Comparison of ENCODE assay signal across 8 cellular contexts in the genomic region with DNA sequence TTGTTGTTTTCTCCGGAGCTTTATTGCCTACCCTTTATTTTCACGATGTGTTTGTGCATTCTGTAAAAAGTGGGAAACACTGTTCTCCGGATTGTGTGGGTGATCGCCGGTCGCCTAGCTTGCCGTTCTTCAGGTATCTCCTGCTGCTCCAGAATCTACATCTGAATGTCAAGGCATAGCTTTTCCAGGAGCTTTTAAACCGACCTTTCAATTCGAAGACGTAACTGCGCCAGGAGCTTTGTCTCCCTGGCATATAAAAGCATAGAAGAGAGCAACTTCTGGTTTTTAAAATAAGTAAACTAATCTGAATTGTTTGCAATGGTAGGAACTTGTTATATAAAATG.
DNase-seq lines count a peak whose midpoint lies in the region; ATAC-seq and TF ChIP-seq lines count a peak whose summit lies in the region.

No MANE protein-coding gene starts in this region.

- H4K20me1 ChIP-seq in IMR-90 (ENCODE audit: insufficient read depth, low read length), result no peaks in the 10 kb centered on the region

- 0 out of 3 replicates have a peak overlapping the region, but pooled peaks have one; percentile 5 for H2BK15ac ChIP-seq in IMR-90 (ENCODE audit: low read depth, low read length)

- 2% methylated on average over 5 of the region's 11 CpGs; no CpG with 5 or more reads in 1 of the 2 experiments for WGBS in IMR-90 (ENCODE audit: extremely low coverage in 2 of 2, insufficient read length in 1 of 2), 2 experiments
- WGBS in body of pancreas, 2 donors, result 3 to 4% methylated on average over 11 of the region's 11 CpGs

- H3K27ac Mint-ChIP-seq in stimulated activated naive CD8-positive, alpha-beta T cell treated with anti-CD3 and anti-CD28 coated beads, Interleukin-15, amount 100 ng/mL, for 72 hours, result peak overlapping the region; percentile 94 to 99

- TF ChIP-seq RAD21 in IMR-90 (IDR thresholded peaks at IDR 0.05; ENCODE audit: low read length), result no peak

- peak overlapping the region; percentile 86 to 91 for H3K4me3 Mint-ChIP-seq in stimulated activated naive CD8-positive, alpha-beta T cell treated with anti-CD3 and anti-CD28 coated beads, Interleukin-15, amount 100 ng/mL, for 72 hours

- ATAC-seq in IMR-90 (ENCODE audit: low read depth) (peak; percentile 38), body of pancreas (peak; percentile 54), GM21515 (IDR thresholded peaks at IDR 0.05; ENCODE audit: unreplicated experiment) (no peak)
- no peak for ATAC-seq in stimulated activated naive CD8-positive, alpha-beta T cell treated with anti-CD3 and anti-CD28 coated beads, Interleukin-15, amount 100 ng/mL, for 72 hours

- H3K9me3 ChIP-seq in IMR-90 (ENCODE audit: control insufficient read depth, insufficient read depth, low read length) (no peaks in the 10 kb centered on the region), body of pancreas (no peaks in the 10 kb centered on the region)

- no peak for TF ChIP-seq CTCF in IMR-90 (conservative IDR thresholded peaks at IDR 0.05; ENCODE audit: low read depth, low read length)
- no peak for TF ChIP-seq CTCF in body of pancreas (IDR thresholded peaks at IDR 0.05)
- no peak for TF ChIP-seq CTCF in kidney epithelial cell (IDR thresholded peaks at IDR 0.05; ENCODE audit: insufficient read depth, low read length, poor library complexity, severe bottlenecking)

- no peaks in the 10 kb centered on the region for H3K79me1 ChIP-seq in IMR-90 (ENCODE audit: low read depth in 1 of 2, low read length in 2 of 2)

- peak overlapping the region; percentile 35 for H4K5ac ChIP-seq in IMR-90 (ENCODE audit: low read depth, low read length)

- peak overlapping the region; percentile 40; the same call in 1 of the 2 replicates for H3K18ac ChIP-seq in IMR-90 (ENCODE audit: low read depth, low read length)

- POLR2A ChIA-PET in IMR-90 (lab: Charles Lee; ENCODE audit: unreplicated experiment), result interaction anchor here (0.6 to 2.6 kb wide), 7 partner anchors 12 to 89 kb away, joined by 3 to 17 read pairs (median 5); a partner anchor contains a TSS

- CTCF ChIA-PET in IMR-90 (lab: Yijun Ruan, JAX), result interaction anchor here (0.7 to 1.4 kb wide), 4 partner anchors 9 to 14 kb away, joined by 3 to 5 read pairs (median 4); a partner anchor contains a TSS

- peak overlapping the region; percentile 67 for H3K4ac ChIP-seq in IMR-90 (ENCODE audit: low read depth, low read length)

- no peaks in the 10 kb centered on the region for H3K27me3 Mint-ChIP-seq in stimulated activated naive CD8-positive, alpha-beta T cell treated with anti-CD3 and anti-CD28 coated beads, Interleukin-15, amount 100 ng/mL, for 72 hours

- dilution Hi-C loops in IMR-90 (cut with HindIII; ENCODE audit: low sequenced_read_pairs, unreplicated experiment), result no loop called here

- H3K4me2 ChIP-seq in IMR-90 (ENCODE audit: low read depth, low read length), result peak overlapping the region; percentile 70

- H3K4me1 ChIP-seq in IMR-90 (ENCODE audit: control insufficient read depth, insufficient read depth, low read length), result no peaks in the 10 kb centered on the region; the same call in 1 of the 2 replicates
- H3K4me1 ChIP-seq in body of pancreas, result peaks cover 12% of the 10 kb centered on the region

- 0 out of 2 replicates have a peak, but pooled peaks cover 5% of the 10 kb centered on the region for H3K9me1 ChIP-seq in IMR-90 (ENCODE audit: insufficient read depth, low read length)

- H2BK5ac ChIP-seq in IMR-90 (ENCODE audit: low read depth, low read length, poor library complexity, severe bottlenecking), result peak overlapping the region; percentile 78

- H4K8ac ChIP-seq in IMR-90 (ENCODE audit: low read depth in 2 of 2, low read length in 2 of 2), result peak overlapping the region; percentile 10 to 14; a peak in 1 of 4 replicates

- TF ChIP-seq POLR2A in IMR-90 (IDR thresholded peaks at IDR 0.05; ENCODE audit: low read depth, low read length) (no peak), body of pancreas (IDR thresholded peaks at IDR 0.05) (no peak)

- peak overlapping the region; percentile 84 for H2AFZ ChIP-seq in IMR-90 (replicated peaks; ENCODE audit: low read length, poor library complexity)

- H3K14ac ChIP-seq in IMR-90 (replicated peaks; ENCODE audit: low read depth, low read length), result no peak overlapping the region

- H3K27me3 ChIP-seq in IMR-90 (ENCODE audit: control insufficient read depth, insufficient read depth, low read length) (no peaks in the 10 kb centered on the region), body of pancreas (no peaks in the 10 kb centered on the region), kidney epithelial cell (ENCODE audit: control insufficient read depth, insufficient read depth, low read length) (no peaks in the 10 kb centered on the region)

- in situ Hi-C loops in IMR-90 (cut with MboI; ENCODE audit: low sequenced_read_pairs), result loop anchor here (25.0 kb wide), 1 partner anchor 954 kb away; a partner anchor contains a TSS

- peak overlapping the region; percentile 4; the same call in 1 of the 2 replicates for H3K9ac ChIP-seq in IMR-90 (ENCODE audit: low read depth, low read length)

- H3K36me3 ChIP-seq in IMR-90 (ENCODE audit: control insufficient read depth, insufficient read depth, low read length) (no peaks in the 10 kb centered on the region), body of pancreas (replicated peaks in 1 of 2; ENCODE audit: insufficient read depth in 1 of 2, low read depth in 2 of 2) (no peaks in the 10 kb centered on the region), kidney epithelial cell (ENCODE audit: control insufficient read depth, insufficient read depth, low read length) (no peaks in the 10 kb centered on the region)

- H3K27ac ChIP-seq in IMR-90 (ENCODE audit: insufficient read depth, low read length), result peak overlapping the region; percentile 30
- peak overlapping the region in 3 of 4 donors; percentile 78 to 79 (median 79) for H3K27ac ChIP-seq in body of pancreas

- BruUV-seq in IMR-90 (replicated peaks; lab: Mats Ljungman, UMichigan), result no TSS peak

- H2AK5ac ChIP-seq in IMR-90 (ENCODE audit: low read depth, low read length), result no peak overlapping the region

- peak overlapping the region; percentile 40; the same call in 1 of the 2 replicates for H4K91ac ChIP-seq in IMR-90 (ENCODE audit: insufficient read depth, low read depth, low read length)

- peak overlapping the region; percentile 84 for H2BK120ac ChIP-seq in IMR-90 (ENCODE audit: low read depth, low read length)

- intact Hi-C loops in IMR-90 (cut with micrococcal nuclease), result no loop called here
- intact Hi-C loops in body of pancreas (cut with DNase I), result no loop called here

- no peaks in the 10 kb centered on the region for H3K9me3 Mint-ChIP-seq in stimulated activated naive CD8-positive, alpha-beta T cell treated with anti-CD3 and anti-CD28 coated beads, Interleukin-15, amount 100 ng/mL, for 72 hours

- peaks cover 49% of the 10 kb centered on the region for H3K4me1 Mint-ChIP-seq in stimulated activated naive CD8-positive, alpha-beta T cell treated with anti-CD3 and anti-CD28 coated beads, Interleukin-15, amount 100 ng/mL, for 72 hours

- peak overlapping the region; percentile 78 for H3K23ac ChIP-seq in IMR-90 (ENCODE audit: low read depth, low read length)

- H2AK9ac ChIP-seq in IMR-90 (replicated peaks; ENCODE audit: low read depth, low read length, poor library complexity), result no peak overlapping the region

- peak overlapping the region; percentile 68 for H2BK20ac ChIP-seq in IMR-90 (ENCODE audit: low read depth, low read length)

- H3K4me3 ChIP-seq in IMR-90 (ENCODE audit: insufficient read depth, low read depth, low read length) (peak overlapping the region; percentile 40; the same call in 1 of the 2 replicates), body of pancreas (peak overlapping the region; percentile 14 to 27), kidney epithelial cell (ENCODE audit: low read depth, low read length) (peak overlapping the region; percentile 10)

- DNase-seq in IMR-90 (no peak), body of pancreas (no peak), kidney epithelial cell (ENCODE audit: low read depth) (no peak), glomerular visceral epithelial cell (ENCODE audit: extremely low spot score) (no peak), mesenteric fat pad (ENCODE audit: low spot score) (no peak), NOMO-1 (lab: John Stamatoyannopoulos, UW; ENCODE audit: unreplicated experiment in 2 of 2) (no peak)
- DNase-seq in stimulated activated naive CD8-positive, alpha-beta T cell treated with anti-CD3 and anti-CD28 coated beads, Interleukin-15, amount 100 ng/mL, for 72 hours, result no peak

- 0 out of 2 replicates have a peak overlapping the region, but pooled peaks have one; percentile 12 for H3K56ac ChIP-seq in IMR-90 (ENCODE audit: extremely low read depth, insufficient read depth, low read length)

TF ChIP-seq in IMR-90, 13 proteins besides CTCF, POLR2A, EP300 and RAD21:
- TF ChIP-seq SMC3 (IDR thresholded peaks at IDR 0.05; ENCODE audit: low read depth, low read length), result no peak
- TF ChIP-seq RCOR1 (IDR thresholded peaks at IDR 0.05; ENCODE audit: insufficient replicate concordance, low read length), result no peak
- TF ChIP-seq, protein P1, sequence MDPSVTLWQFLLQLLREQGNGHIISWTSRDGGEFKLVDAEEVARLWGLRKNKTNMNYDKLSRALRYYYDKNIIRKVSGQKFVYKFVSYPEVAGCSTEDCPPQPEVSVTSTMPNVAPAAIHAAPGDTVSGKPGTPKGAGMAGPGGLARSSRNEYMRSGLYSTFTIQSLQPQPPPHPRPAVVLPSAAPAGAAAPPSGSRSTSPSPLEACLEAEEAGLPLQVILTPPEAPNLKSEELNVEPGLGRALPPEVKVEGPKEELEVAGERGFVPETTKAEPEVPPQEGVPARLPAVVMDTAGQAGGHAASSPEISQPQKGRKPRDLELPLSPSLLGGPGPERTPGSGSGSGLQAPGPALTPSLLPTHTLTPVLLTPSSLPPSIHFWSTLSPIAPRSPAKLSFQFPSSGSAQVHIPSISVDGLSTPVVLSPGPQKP (IDR thresholded peaks at IDR 0.05; ENCODE audit: borderline replicate concordance, low read depth, low read length), result no peak
- TF ChIP-seq, protein P2, sequence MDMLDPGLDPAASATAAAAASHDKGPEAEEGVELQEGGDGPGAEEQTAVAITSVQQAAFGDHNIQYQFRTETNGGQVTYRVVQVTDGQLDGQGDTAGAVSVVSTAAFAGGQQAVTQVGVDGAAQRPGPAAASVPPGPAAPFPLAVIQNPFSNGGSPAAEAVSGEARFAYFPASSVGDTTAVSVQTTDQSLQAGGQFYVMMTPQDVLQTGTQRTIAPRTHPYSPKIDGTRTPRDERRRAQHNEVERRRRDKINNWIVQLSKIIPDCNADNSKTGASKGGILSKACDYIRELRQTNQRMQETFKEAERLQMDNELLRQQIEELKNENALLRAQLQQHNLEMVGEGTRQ (IDR thresholded peaks at IDR 0.05; ENCODE audit: low read depth, low read length), result no peak
- TF ChIP-seq FOS (IDR thresholded peaks at IDR 0.05; ENCODE audit: low read depth, low read length), result no peak
- no peak for TF ChIP-seq BHLHE40 (IDR thresholded peaks at IDR 0.05; ENCODE audit: low read depth, low read length)

Comparison
In these comparisons a context has a peak if more than half of its experiments do, and no peak if none do; other contexts are left out.
1. ATAC-seq: peak in IMR-90 (single experiment) and body of pancreas (single experiment); none in stimulated activated naive CD8-positive, alpha-beta T cell treated with anti-CD3 and anti-CD28 coated beads, Interleukin-15, amount 100 ng/mL, for 72 hours (single experiment) and GM21515 (single experiment).
2. Peak in every context shown above with its lines, with median percentiles within 50 percentile points of each other: H3K4me3 ChIP-seq.